Comparison of ENCODE assay signal across 26 cellular contexts in the genomic region with DNA sequence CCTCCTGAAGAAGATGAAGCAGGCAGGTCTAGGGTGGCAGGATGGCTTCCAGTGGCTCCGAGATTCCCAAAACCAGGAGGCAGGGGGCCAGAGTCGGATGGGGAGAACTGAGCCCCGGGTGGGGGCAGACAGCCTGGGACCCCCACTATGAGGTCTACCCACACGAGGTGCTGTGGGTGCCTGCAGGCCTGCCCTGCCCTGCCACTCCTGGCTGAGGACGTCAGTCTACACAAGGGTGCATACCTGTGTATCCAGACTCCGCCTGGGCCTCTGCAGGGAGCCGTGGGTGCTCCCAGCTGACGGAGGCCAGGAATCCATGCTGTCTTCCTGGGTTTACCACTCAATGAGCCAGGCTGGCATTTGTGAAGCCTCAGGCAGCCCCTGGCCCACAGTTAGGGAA.
"Had no signal": no experiment of that assay in that cellular context is flagged by ENCODE, and none has a peak within 500 bp of the region (broad histone marks: within the 10 kb centered on the region; RNA-seq: fewer than 3 reads in every experiment).

No MANE protein-coding gene starts in this region.

- H3K27ac ChIP-seq: ovary, parathyroid adenoma, psoas muscle, right lobe of liver, sigmoid colon, transverse colon, vagina had no signal

- H2AFZ ChIP-seq: parathyroid adenoma had no signal

- H3K9ac ChIP-seq: parathyroid adenoma had no signal

- H3K4me1 ChIP-seq: parathyroid adenoma, psoas muscle, right lobe of liver, transverse colon, vagina had no signal

- H3K4me3 ChIP-seq: ovary, psoas muscle, right lobe of liver, sigmoid colon, stomach, tibial artery, transverse colon, vagina had no signal

- H3K4me3 Mint-ChIP-seq: naive thymus-derived CD4-positive, alpha-beta T cell; natural killer cell; nephron; stimulated activated effector memory CD8-positive, alpha-beta T cell treated with anti-CD3 and anti-CD28 coated beads, Interleukin-12 subunit alpha, Interleukin-12 subunit beta, amount 100 ng/mL, for 72 hours; stimulated activated naive B cell treated with anti-CD40 and anti-IgM and Interleukin-4, amounts not matched to agents 10 μg/mL and 1 μg/mL and 100 μg/mL, for 72 hours; stimulated activated naive CD8-positive, alpha-beta T cell treated with anti-CD3 and anti-CD28 coated beads, Interleukin-15, Interleukin-2, amounts not matched to agents 100 ng/mL and 50 ng/mL, for 24 hours; type B pancreatic cell had no signal

- H3K4me1 Mint-ChIP-seq: naive thymus-derived CD4-positive, alpha-beta T cell; natural killer cell; nephron; stimulated activated naive B cell treated with anti-CD40 and anti-IgM and Interleukin-4, amounts not matched to agents 10 μg/mL and 1 μg/mL and 100 μg/mL, for 72 hours had no signal

- H3K36me3 Mint-ChIP-seq: naive thymus-derived CD4-positive, alpha-beta T cell; natural killer cell; stimulated activated effector memory CD8-positive, alpha-beta T cell treated with anti-CD3 and anti-CD28 coated beads, Interleukin-12 subunit alpha, Interleukin-12 subunit beta, amount 100 ng/mL, for 72 hours; stimulated activated naive B cell treated with anti-CD40 and anti-IgM and Interleukin-4, amounts not matched to agents 10 μg/mL and 1 μg/mL and 100 μg/mL, for 72 hours; type B pancreatic cell had no signal

- H3K9me3 Mint-ChIP-seq: natural killer cell; nephron; stimulated activated effector memory CD8-positive, alpha-beta T cell treated with anti-CD3 and anti-CD28 coated beads, Interleukin-12 subunit alpha, Interleukin-12 subunit beta, amount 100 ng/mL, for 72 hours; stimulated activated naive CD8-positive, alpha-beta T cell treated with anti-CD3 and anti-CD28 coated beads, Interleukin-15, Interleukin-2, amounts not matched to agents 100 ng/mL and 50 ng/mL, for 24 hours; type B pancreatic cell had no signal

- H3K36me3 ChIP-seq: ovary, right lobe of liver, sigmoid colon, stomach, tibial artery, transverse colon, vagina had no signal

- DNase-seq: naive thymus-derived CD4-positive, alpha-beta T cell; natural killer cell; occipital lobe; ovary; posterior cingulate gyrus; psoas muscle; right cardiac atrium; right lobe of liver; sigmoid colon; small intestine; stimulated activated CD4-positive, alpha-beta T cell treated with anti-CD3 and anti-CD28 coated beads, Interleukin-15, amount 100 ng/mL, for 24 hours; stimulated activated CD4-positive, alpha-beta T cell treated with anti-CD3 and anti-CD28 coated beads, Interleukin-2, amount 100 ng/mL, for 24 hours; stimulated activated CD4-positive, alpha-beta T cell treated with anti-CD3 and anti-CD28 coated beads, Interleukin-2, amount 100 ng/mL, for 48 hours; stimulated activated CD4-positive, alpha-beta T cell treated with anti-CD3 and anti-CD28 coated beads, Interleukin-4, amount 100 ng/mL, for 24 hours; stimulated activated naive B cell treated with anti-CD40 and anti-IgM and Interleukin-4, amounts not matched to agents 10 μg/mL and 1 μg/mL and 100 μg/mL, for 72 hours; stimulated activated naive CD4-positive, alpha-beta T cell treated with Interleukin-2 at 50 U/mL for 16 hours; stomach; tibial artery; transverse colon had no signal

- H3K27me3 ChIP-seq: ovary, right lobe of liver, tibial artery, vagina had no signal

- H3K27ac Mint-ChIP-seq: naive thymus-derived CD4-positive, alpha-beta T cell; natural killer cell; nephron; progenitor cell of endocrine pancreas; stimulated activated effector memory CD8-positive, alpha-beta T cell treated with anti-CD3 and anti-CD28 coated beads, Interleukin-12 subunit alpha, Interleukin-12 subunit beta, amount 100 ng/mL, for 72 hours; stimulated activated naive B cell treated with anti-CD40 and anti-IgM and Interleukin-4, amounts not matched to agents 10 μg/mL and 1 μg/mL and 100 μg/mL, for 72 hours; stimulated activated naive CD8-positive, alpha-beta T cell treated with anti-CD3 and anti-CD28 coated beads, Interleukin-15, Interleukin-2, amounts not matched to agents 100 ng/mL and 50 ng/mL, for 24 hours; type B pancreatic cell had no signal

- H3K27me3 Mint-ChIP-seq: progenitor cell of endocrine pancreas; stimulated activated naive CD8-positive, alpha-beta T cell treated with anti-CD3 and anti-CD28 coated beads, Interleukin-15, Interleukin-2, amounts not matched to agents 100 ng/mL and 50 ng/mL, for 24 hours had no signal

- H3K9me3 ChIP-seq: ovary, psoas muscle, right lobe of liver, sigmoid colon, stomach, tibial artery, transverse colon, vagina had no signal

- ATAC-seq: naive thymus-derived CD4-positive, alpha-beta T cell; natural killer cell; psoas muscle; right cardiac atrium; right lobe of liver; stimulated activated effector memory CD8-positive, alpha-beta T cell treated with anti-CD3 and anti-CD28 coated beads, Interleukin-12 subunit alpha, Interleukin-12 subunit beta, amount 100 ng/mL, for 72 hours; stimulated activated naive B cell treated with anti-CD40 and anti-IgM and Interleukin-4, amounts not matched to agents 10 μg/mL and 1 μg/mL and 100 μg/mL, for 72 hours had no signal
